In genomic region chr14:31037709-31038221, GRCh38 we compare ENCODE assay signal across 1 cellular context.
TF ChIP-seq lines count a peak whose summit lies in the region.

No MANE protein-coding gene starts in this region.

TF ChIP-seq in HepG2, 621 proteins besides CTCF, POLR2A, EP300 and RAD21 (continued from another document and continues in another):
- TF ChIP-seq ZNF770 (CRISPR knock-in tag; IDR thresholded peaks at IDR 0.05) (peak; percentile 88), JUND (CRISPR knock-in tag; IDR thresholded peaks at IDR 0.05) (0 out of 2 replicates have a peak, but pooled peaks have one; percentile 28), ZNF772 (CRISPR knock-in tag; IDR thresholded peaks at IDR 0.05) (no peak), ZNF446 (CRISPR knock-in tag; IDR thresholded peaks at IDR 0.05) (no peak), BCL6 (CRISPR knock-in tag; IDR thresholded peaks at IDR 0.05) (peak; percentile 46; the same call in 1 of the 2 replicates), PPARG (CRISPR knock-in tag; conservative IDR thresholded peaks at IDR 0.05) (0 out of 2 replicates have a peak, but pooled peaks have one; percentile 25), MEIS2 (CRISPR knock-in tag; IDR thresholded peaks at IDR 0.05) (no peak), ZNF552 (CRISPR knock-in tag; IDR thresholded peaks at IDR 0.05; ENCODE audit: borderline replicate concordance) (no peak), ASH2L (IDR thresholded peaks at IDR 0.05; ENCODE audit: insufficient read length, low read depth, low read length) (no peak), TP53 (CRISPR knock-in tag; conservative IDR thresholded peaks at IDR 0.05) (no peak), GABPA (IDR thresholded peaks at IDR 0.05; ENCODE audit: low read depth, low read length) (no peak), GABPA (CRISPR knock-in tag; IDR thresholded peaks at IDR 0.05; ENCODE audit: low read depth) (no peak), HDAC2 (CRISPR knock-in tag; IDR thresholded peaks at IDR 0.05) (0 out of 2 replicates have a peak, but pooled peaks have one; percentile 37), ZNF224 (CRISPR knock-in tag; IDR thresholded peaks at IDR 0.05) (no peak), HNRNPK (IDR thresholded peaks at IDR 0.05; ENCODE audit: low read depth, low read length, poor library complexity, severe bottlenecking) (no peak), MBNL3 (CRISPR knock-in tag; conservative IDR thresholded peaks at IDR 0.05) (no peak), BCL3 (CRISPR knock-in tag; IDR thresholded peaks at IDR 0.05) (no peak), ZNF891 (CRISPR knock-in tag; IDR thresholded peaks at IDR 0.05) (no peak), ZFP37 (CRISPR knock-in tag; IDR thresholded peaks at IDR 0.05; ENCODE audit: borderline replicate concordance) (no peak), CCAR2 (optimal IDR thresholded peaks at IDR 0.05; ENCODE audit: low read depth, low read length) (no peak), SRSF1 (optimal IDR thresholded peaks at IDR 0.05; ENCODE audit: low read depth, low read length) (no peak), TRIM24 (CRISPR knock-in tag; IDR thresholded peaks at IDR 0.05) (peak; percentile 60; the same call in 1 of the 2 replicates), ZNF607 (CRISPR knock-in tag; IDR thresholded peaks at IDR 0.05; ENCODE audit: borderline replicate concordance) (no peak), ZSCAN22 (CRISPR knock-in tag; IDR thresholded peaks at IDR 0.05) (no peak), ZNF530 (CRISPR knock-in tag; IDR thresholded peaks at IDR 0.05; ENCODE audit: low read depth) (no peak), ZNF329 (CRISPR knock-in tag; IDR thresholded peaks at IDR 0.05; ENCODE audit: low read depth) (no peak), RELA (CRISPR knock-in tag; IDR thresholded peaks at IDR 0.05) (no peak), DR1 (CRISPR knock-in tag; IDR thresholded peaks at IDR 0.05) (no peak), ZFP1 (CRISPR knock-in tag; IDR thresholded peaks at IDR 0.05) (no peak), FOXP1 (IDR thresholded peaks at IDR 0.05) (no peak), FOXP1 (CRISPR knock-in tag; IDR thresholded peaks at IDR 0.05) (peak; percentile 87), REXO4 (CRISPR knock-in tag; IDR thresholded peaks at IDR 0.05; ENCODE audit: borderline replicate concordance) (no peak), ZXDC (CRISPR knock-in tag; IDR thresholded peaks at IDR 0.05) (no peak), PRPF4 (IDR thresholded peaks at IDR 0.05; ENCODE audit: low read depth, low read length, poor library complexity, severe bottlenecking) (no peak), SP140L (CRISPR knock-in tag; IDR thresholded peaks at IDR 0.05; ENCODE audit: borderline replicate concordance) (no peak), ZBTB20 (CRISPR knock-in tag; IDR thresholded peaks at IDR 0.05; ENCODE audit: borderline replicate concordance, low read depth) (no peak), NCOA5 (CRISPR knock-in tag; IDR thresholded peaks at IDR 0.05) (no peak), ZNF326 (CRISPR knock-in tag; IDR thresholded peaks at IDR 0.05; ENCODE audit: borderline replicate concordance) (no peak), NAIF1 (CRISPR knock-in tag; IDR thresholded peaks at IDR 0.05; ENCODE audit: borderline replicate concordance) (no peak), AKAP8 (CRISPR knock-in tag; IDR thresholded peaks at IDR 0.05) (no peak), CSRNP2 (CRISPR knock-in tag; conservative IDR thresholded peaks at IDR 0.05; ENCODE audit: low read depth) (no peak), RERE (CRISPR knock-in tag; IDR thresholded peaks at IDR 0.05; ENCODE audit: low read depth) (no peak), DBP (CRISPR knock-in tag; IDR thresholded peaks at IDR 0.05; ENCODE audit: not compliant biosample characterization) (no peak), SRSF4 (IDR thresholded peaks at IDR 0.05; ENCODE audit: low read depth, low read length, poor library complexity, severe bottlenecking) (no peak), KDM5A (IDR thresholded peaks at IDR 0.05; ENCODE audit: borderline replicate concordance, low read length) (no peak), ZFP62 (CRISPR knock-in tag; IDR thresholded peaks at IDR 0.05) (no peak), ZMAT5 (CRISPR knock-in tag; IDR thresholded peaks at IDR 0.05; ENCODE audit: borderline replicate concordance, low read depth) (no peak), ZNF44 (CRISPR knock-in tag; IDR thresholded peaks at IDR 0.05) (no peak), SKI (IDR thresholded peaks at IDR 0.05; ENCODE audit: partially characterized antibody) (peak; percentile 39), KDM3A (CRISPR knock-in tag; IDR thresholded peaks at IDR 0.05; ENCODE audit: low read depth) (0 out of 2 replicates have a peak, but pooled peaks have one; percentile 29), GFI1 (CRISPR knock-in tag; IDR thresholded peaks at IDR 0.05; ENCODE audit: borderline replicate concordance) (no peak), E2F2 (CRISPR knock-in tag; IDR thresholded peaks at IDR 0.05; ENCODE audit: borderline replicate concordance) (no peak), MLLT10 (CRISPR knock-in tag; IDR thresholded peaks at IDR 0.05) (no peak), KDM1A (CRISPR knock-in tag; IDR thresholded peaks at IDR 0.05) (no peak), PLSCR1 (CRISPR knock-in tag; IDR thresholded peaks at IDR 0.05; ENCODE audit: borderline replicate concordance) (no peak), ZNF17 (CRISPR knock-in tag; IDR thresholded peaks at IDR 0.05) (no peak), PHF20 (CRISPR knock-in tag; IDR thresholded peaks at IDR 0.05) (no peak), PHF5A (CRISPR knock-in tag; IDR thresholded peaks at IDR 0.05; ENCODE audit: low read depth, unreplicated experiment) (no peak), SNRNP70 (IDR thresholded peaks at IDR 0.05; ENCODE audit: low read depth, low read length) (no peak)
